Comparison of ENCODE assay signal across 1 cellular context in genomic region chr2:108396845-108397244, GRCh38.
TF ChIP-seq lines count a peak whose summit lies in the region.

No MANE protein-coding gene starts in this region.

TF ChIP-seq in GM23338, 12 proteins besides CTCF, POLR2A, EP300 and RAD21 (continued from another document):
- TF ChIP-seq, protein P1, sequence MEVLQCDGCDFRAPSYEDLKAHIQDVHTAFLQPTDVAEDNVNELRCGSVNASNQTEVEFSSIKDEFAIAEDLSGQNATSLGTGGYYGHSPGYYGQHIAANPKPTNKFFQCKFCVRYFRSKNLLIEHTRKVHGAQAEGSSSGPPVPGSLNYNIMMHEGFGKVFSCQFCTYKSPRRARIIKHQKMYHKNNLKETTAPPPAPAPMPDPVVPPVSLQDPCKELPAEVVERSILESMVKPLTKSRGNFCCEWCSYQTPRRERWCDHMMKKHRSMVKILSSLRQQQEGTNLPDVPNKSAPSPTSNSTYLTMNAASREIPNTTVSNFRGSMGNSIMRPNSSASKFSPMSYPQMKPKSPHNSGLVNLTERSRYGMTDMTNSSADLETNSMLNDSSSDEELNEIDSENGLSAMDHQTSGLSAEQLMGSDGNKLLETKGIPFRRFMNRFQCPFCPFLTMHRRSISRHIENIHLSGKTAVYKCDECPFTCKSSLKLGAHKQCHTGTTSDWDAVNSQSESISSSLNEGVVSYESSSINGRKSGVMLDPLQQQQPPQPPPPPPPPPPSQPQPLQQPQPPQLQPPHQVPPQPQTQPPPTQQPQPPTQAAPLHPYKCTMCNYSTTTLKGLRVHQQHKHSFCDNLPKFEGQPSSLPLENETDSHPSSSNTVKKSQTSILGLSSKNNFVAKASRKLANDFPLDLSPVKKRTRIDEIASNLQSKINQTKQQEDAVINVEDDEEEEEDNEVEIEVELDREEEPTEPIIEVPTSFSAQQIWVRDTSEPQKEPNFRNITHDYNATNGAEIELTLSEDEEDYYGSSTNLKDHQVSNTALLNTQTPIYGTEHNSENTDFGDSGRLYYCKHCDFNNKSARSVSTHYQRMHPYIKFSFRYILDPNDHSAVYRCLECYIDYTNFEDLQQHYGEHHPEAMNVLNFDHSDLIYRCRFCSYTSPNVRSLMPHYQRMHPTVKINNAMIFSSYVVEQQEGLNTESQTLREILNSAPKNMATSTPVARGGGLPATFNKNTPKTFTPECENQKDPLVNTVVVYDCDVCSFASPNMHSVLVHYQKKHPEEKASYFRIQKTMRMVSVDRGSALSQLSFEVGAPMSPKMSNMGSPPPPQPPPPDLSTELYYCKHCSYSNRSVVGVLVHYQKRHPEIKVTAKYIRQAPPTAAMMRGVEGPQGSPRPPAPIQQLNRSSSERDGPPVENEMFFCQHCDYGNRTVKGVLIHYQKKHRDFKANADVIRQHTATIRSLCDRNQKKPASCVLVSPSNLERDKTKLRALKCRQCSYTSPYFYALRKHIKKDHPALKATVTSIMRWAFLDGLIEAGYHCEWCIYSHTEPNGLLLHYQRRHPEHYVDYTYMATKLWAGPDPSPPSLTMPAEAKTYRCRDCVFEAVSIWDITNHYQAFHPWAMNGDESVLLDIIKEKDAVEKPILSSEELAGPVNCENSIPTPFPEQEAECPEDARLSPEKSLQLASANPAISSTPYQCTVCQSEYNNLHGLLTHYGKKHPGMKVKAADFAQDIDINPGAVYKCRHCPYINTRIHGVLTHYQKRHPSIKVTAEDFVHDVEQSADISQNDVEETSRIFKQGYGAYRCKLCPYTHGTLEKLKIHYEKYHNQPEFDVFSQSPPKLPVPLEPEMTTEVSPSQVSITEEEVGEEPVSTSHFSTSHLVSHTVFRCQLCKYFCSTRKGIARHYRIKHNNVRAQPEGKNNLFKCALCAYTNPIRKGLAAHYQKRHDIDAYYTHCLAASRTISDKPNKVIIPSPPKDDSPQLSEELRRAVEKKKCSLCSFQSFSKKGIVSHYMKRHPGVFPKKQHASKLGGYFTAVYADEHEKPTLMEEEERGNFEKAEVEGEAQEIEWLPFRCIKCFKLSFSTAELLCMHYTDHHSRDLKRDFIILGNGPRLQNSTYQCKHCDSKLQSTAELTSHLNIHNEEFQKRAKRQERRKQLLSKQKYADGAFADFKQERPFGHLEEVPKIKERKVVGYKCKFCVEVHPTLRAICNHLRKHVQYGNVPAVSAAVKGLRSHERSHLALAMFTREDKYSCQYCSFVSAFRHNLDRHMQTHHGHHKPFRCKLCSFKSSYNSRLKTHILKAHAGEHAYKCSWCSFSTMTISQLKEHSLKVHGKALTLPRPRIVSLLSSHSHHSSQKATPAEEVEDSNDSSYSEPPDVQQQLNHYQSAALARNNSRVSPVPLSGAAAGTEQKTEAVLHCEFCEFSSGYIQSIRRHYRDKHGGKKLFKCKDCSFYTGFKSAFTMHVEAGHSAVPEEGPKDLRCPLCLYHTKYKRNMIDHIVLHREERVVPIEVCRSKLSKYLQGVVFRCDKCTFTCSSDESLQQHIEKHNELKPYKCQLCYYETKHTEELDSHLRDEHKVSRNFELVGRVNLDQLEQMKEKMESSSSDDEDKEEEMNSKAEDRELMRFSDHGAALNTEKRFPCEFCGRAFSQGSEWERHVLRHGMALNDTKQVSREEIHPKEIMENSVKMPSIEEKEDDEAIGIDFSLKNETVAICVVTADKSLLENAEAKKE (CRISPR knock-in tag; IDR thresholded peaks at IDR 0.05), result no peak
- TF ChIP-seq POLR2AphosphoS5 (IDR thresholded peaks at IDR 0.05; ENCODE audit: low read depth) (no peak), CREB1 (CRISPR knock-in tag; IDR thresholded peaks at IDR 0.05; ENCODE audit: low read depth) (no peak), NANOG (IDR thresholded peaks at IDR 0.05; ENCODE audit: borderline replicate concordance) (no peak)
- TF ChIP-seq, protein P2, sequence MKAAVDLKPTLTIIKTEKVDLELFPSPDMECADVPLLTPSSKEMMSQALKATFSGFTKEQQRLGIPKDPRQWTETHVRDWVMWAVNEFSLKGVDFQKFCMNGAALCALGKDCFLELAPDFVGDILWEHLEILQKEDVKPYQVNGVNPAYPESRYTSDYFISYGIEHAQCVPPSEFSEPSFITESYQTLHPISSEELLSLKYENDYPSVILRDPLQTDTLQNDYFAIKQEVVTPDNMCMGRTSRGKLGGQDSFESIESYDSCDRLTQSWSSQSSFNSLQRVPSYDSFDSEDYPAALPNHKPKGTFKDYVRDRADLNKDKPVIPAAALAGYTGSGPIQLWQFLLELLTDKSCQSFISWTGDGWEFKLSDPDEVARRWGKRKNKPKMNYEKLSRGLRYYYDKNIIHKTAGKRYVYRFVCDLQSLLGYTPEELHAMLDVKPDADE (IDR thresholded peaks at IDR 0.05), result no peak
